Comparison of ENCODE assay signal across 16 cellular contexts in the genomic region with DNA sequence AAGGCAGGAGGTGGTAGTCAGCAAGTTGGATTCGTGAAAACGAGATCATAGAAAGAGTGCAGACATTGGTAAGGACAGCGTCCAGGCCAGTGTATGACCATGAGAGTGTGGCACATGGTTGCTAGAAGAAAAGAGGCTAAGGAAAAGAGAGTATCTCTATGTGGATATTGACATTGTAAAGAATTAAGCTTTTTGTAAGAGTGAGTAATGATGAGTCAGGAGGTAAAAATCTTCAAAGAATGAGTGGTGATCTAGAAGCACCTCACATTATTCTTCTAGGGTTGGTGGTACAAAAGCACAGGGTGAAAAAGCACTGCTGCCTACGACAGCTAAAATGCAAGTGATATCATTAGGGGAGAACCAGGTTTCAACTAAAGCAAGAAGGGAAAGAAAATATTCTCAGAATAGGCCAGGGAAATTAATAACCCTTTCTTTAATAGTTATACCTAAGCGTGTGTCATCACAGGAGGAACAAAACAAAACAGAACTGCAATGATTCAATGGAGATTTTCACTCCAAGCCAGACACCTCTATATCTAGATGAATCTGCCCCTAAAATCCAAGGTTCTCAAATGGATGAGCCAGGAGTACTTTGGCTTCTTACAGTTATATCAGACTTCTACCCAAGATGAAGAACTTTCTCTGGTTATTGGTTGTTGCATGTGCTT.
DNase-seq lines count a peak whose midpoint lies in the region; ATAC-seq, FAIRE-seq and TF ChIP-seq lines count a peak whose summit lies in the region.
"Had no signal": no experiment of that assay in that cellular context is flagged by ENCODE, and none has a peak within 500 bp of the region (broad histone marks: within the 10 kb centered on the region; RNA-seq: fewer than 3 reads in every experiment).

No MANE protein-coding gene starts in this region.

- no peak overlapping the region for H3K18ac ChIP-seq in H1 (ENCODE audit: extremely low read depth, low read length)
- H3K18ac ChIP-seq in mesendoderm (ENCODE audit: low read length) = no peak overlapping the region

- H2BK5ac ChIP-seq in H1 (ENCODE audit: low read depth, low read length) (no peak overlapping the region), mesendoderm (ENCODE audit: low read length) (no peak overlapping the region)

- no peak overlapping the region for H4K91ac ChIP-seq in H1 (replicated peaks; ENCODE audit: insufficient read length, low read length)

- no peak for TF ChIP-seq POLR2A in H1 (IDR thresholded peaks at IDR 0.05; ENCODE audit: control extremely low read depth in 1 of 2, low read depth in 2 of 2, low read length in 2 of 2)

- H3K4me3 ChIP-seq in H1 (ENCODE audit: extremely low read depth in 1 of 4, insufficient read depth in 2 of 4, low read depth in 3 of 4, low read length in 4 of 4) (no peak overlapping the region), mesendoderm (ENCODE audit: low read length) (no peak overlapping the region), upper lobe of right lung (no peak overlapping the region)
- no peak overlapping the region for H3K4me3 ChIP-seq in effector memory CD4-positive, alpha-beta T cell (ENCODE audit: insufficient read depth, low read depth, low read length, poor library complexity, severe bottlenecking)

- H3K36me3 ChIP-seq in H1 (ENCODE audit: control insufficient read depth in 2 of 4, insufficient read depth in 4 of 4, low read length in 3 of 4) (no peaks in the 10 kb centered on the region), mesendoderm (ENCODE audit: control insufficient read depth, insufficient read depth, low read length) (no peaks in the 10 kb centered on the region), upper lobe of right lung (no peaks in the 10 kb centered on the region)
- H3K36me3 ChIP-seq in effector memory CD4-positive, alpha-beta T cell (ENCODE audit: control insufficient read depth, insufficient read depth, low read length) = no peaks in the 10 kb centered on the region

- no peak overlapping the region for H4K5ac ChIP-seq in H1 (ENCODE audit: insufficient read length, low read depth, low read length)
- no peak overlapping the region for H4K5ac ChIP-seq in mesendoderm (ENCODE audit: low read length)

- H3K79me1 ChIP-seq in H1 (ENCODE audit: low read depth, low read length) (no peaks in the 10 kb centered on the region), mesendoderm (ENCODE audit: low read length) (no peaks in the 10 kb centered on the region)

- CTCF ChIA-PET in H1 (lab: Charles Lee; ENCODE audit: partially characterized antibody) = interaction anchor here (0.8 kb wide), 1 partner anchor 197 kb away, joined by 3 read pairs; no protein-coding TSS in a partner anchor

- no peaks in the 10 kb centered on the region for H3K4me1 ChIP-seq in H1 (replicated peaks in 1 of 4; ENCODE audit: control insufficient read depth in 3 of 4, insufficient read depth in 4 of 4, low read length in 3 of 4)
- no peaks in the 10 kb centered on the region for H3K4me1 ChIP-seq in mesendoderm (ENCODE audit: control insufficient read depth, low read depth, low read length)
- no peaks in the 10 kb centered on the region for H3K4me1 ChIP-seq in upper lobe of right lung
- no peaks in the 10 kb centered on the region for H3K4me1 ChIP-seq in effector memory CD4-positive, alpha-beta T cell (ENCODE audit: control insufficient read depth, insufficient read depth, low read length, poor library complexity, severe bottlenecking)

- ATAC-seq in HG03521 (IDR thresholded peaks at IDR 0.05; ENCODE audit: unreplicated experiment) = no peak
- no peak for ATAC-seq in upper lobe of right lung
- ATAC-seq: right cardiac atrium; stimulated activated naive CD8-positive, alpha-beta T cell treated with anti-CD3 and anti-CD28 coated beads, Interleukin-15, Interleukin-2, amounts not matched to agents 100 U/mL and 50 U/mL, for 24 hours had no signal

- no peak overlapping the region for H3K27ac ChIP-seq in H1 (ENCODE audit: low read depth, low read length)
- H3K27ac ChIP-seq in mesendoderm (ENCODE audit: low read depth, low read length) = no peak overlapping the region
- H3K27ac ChIP-seq in upper lobe of right lung = no peak overlapping the region
- no peak overlapping the region for H3K27ac ChIP-seq in effector memory CD4-positive, alpha-beta T cell (ENCODE audit: insufficient read depth, low read length, poor library complexity, severe bottlenecking)

- H3K23ac ChIP-seq in H1 (ENCODE audit: insufficient read length) = no peak overlapping the region
- no peak overlapping the region for H3K23ac ChIP-seq in mesendoderm (ENCODE audit: low read length)

- H3K14ac ChIP-seq in H1 (ENCODE audit: insufficient read length) = no peak overlapping the region

- DNase-seq in Caki2 (ENCODE audit: low read depth) (peak; percentile 73), M059J (ENCODE audit: low read depth) (peak; percentile 91), H1 (ENCODE audit: low read depth in 1 of 2, low spot score in 2 of 2) (no peak), mesendoderm (peak; percentile 28), upper lobe of right lung (no peak)
- no peak for DNase-seq in activated effector memory CD4-positive, alpha-beta T cell treated with Interleukin-2 at 50 U/mL for 16 hours
- DNase-seq in effector memory CD4-positive, alpha-beta T cell = no peak
- DNase-seq: activated CD4-positive, alpha-beta T cell treated with anti-CD3 and anti-CD28 coated beads for 4 hours; CD4-positive, CD25-positive, alpha-beta regulatory T cell; GF-D8; H7; NCI-H1048; NCI-H446 treated with DMSO at 0.1 percent for 48 hours; right cardiac atrium; stimulated activated naive CD8-positive, alpha-beta T cell treated with anti-CD3 and anti-CD28 coated beads, Interleukin-15, Interleukin-2, amounts not matched to agents 100 U/mL and 50 U/mL, for 24 hours had no signal

- H2BK12ac ChIP-seq in H1 (ENCODE audit: low read depth, low read length) = peak overlapping the region; percentile 93; the same call in 1 of the 2 replicates

- H3K79me2 ChIP-seq in H1 (ENCODE audit: control insufficient read depth in 1 of 2, insufficient read depth in 2 of 2, low read length in 2 of 2) (no peaks in the 10 kb centered on the region), mesendoderm (ENCODE audit: control insufficient read depth, insufficient read depth, low read length) (no peaks in the 10 kb centered on the region)

- TF ChIP-seq CTCF in H1 (IDR thresholded peaks at IDR 0.05; ENCODE audit: control extremely low read depth in 1 of 3, insufficient read depth in 1 of 3, low read depth in 1 of 3, low read length in 3 of 3) (no peak), upper lobe of right lung (IDR thresholded peaks at IDR 0.05) (no peak)

- in situ Hi-C loops in Caki2 (cut with HindIII; ENCODE audit: low pct_unique_long_range_greater_than_20kb, low sequenced_read_pairs) = no loop called here

- H3K4me2 ChIP-seq in H1 (ENCODE audit: insufficient read depth in 1 of 2, low read depth in 2 of 2, low read length in 2 of 2) = no peak overlapping the region
- no peak overlapping the region for H3K4me2 ChIP-seq in mesendoderm (ENCODE audit: low read length)

- no peak for FAIRE-seq in H1 (lab: Jason Lieb, UNC)

- no peak overlapping the region for H4K8ac ChIP-seq in H1 (ENCODE audit: extremely low read depth, insufficient read depth, low read length)
- no peak overlapping the region for H4K8ac ChIP-seq in mesendoderm (ENCODE audit: low read depth, low read length)

- no peaks in the 10 kb centered on the region for H3K23me2 ChIP-seq in H1 (ENCODE audit: low read depth, low read length)

- no peaks in the 10 kb centered on the region for H3K9me3 ChIP-seq in H1 (ENCODE audit: insufficient read depth in 2 of 2, low read depth in 1 of 2, low read length in 1 of 2)
- no peaks in the 10 kb centered on the region for H3K9me3 ChIP-seq in upper lobe of right lung
- H3K9me3 ChIP-seq in effector memory CD4-positive, alpha-beta T cell (ENCODE audit: control insufficient read depth, low read length) = no peaks in the 10 kb centered on the region

- intact Hi-C loops in upper lobe of right lung (cut with DNase I) = no loop called here

- no peak overlapping the region for H3K56ac ChIP-seq in H1 (replicated peaks; ENCODE audit: insufficient read length, low read depth, low read length)
- H3K56ac ChIP-seq in mesendoderm (ENCODE audit: low read length) = no peak overlapping the region

- H3K9ac ChIP-seq in H1 (replicated peaks in 1 of 4; ENCODE audit: extremely low read depth in 1 of 4, low read depth in 3 of 4, low read length in 3 of 4) = no peak overlapping the region
- no peak overlapping the region for H3K9ac ChIP-seq in mesendoderm (ENCODE audit: low read length)

- no peak overlapping the region; the same call in 1 of the 2 replicates for H2AK5ac ChIP-seq in H1 (ENCODE audit: low read depth, low read length)
- H2AK5ac ChIP-seq in mesendoderm (ENCODE audit: low read length) = no peak overlapping the region

- H3K4ac ChIP-seq in H1 (replicated peaks; ENCODE audit: insufficient read length, low read depth, low read length) = no peak overlapping the region
- H3K4ac ChIP-seq in mesendoderm (ENCODE audit: low read depth, low read length) = no peak overlapping the region

- H4K20me1 ChIP-seq in H1 (replicated peaks in 1 of 2; ENCODE audit: control insufficient read depth in 1 of 2, insufficient read depth in 2 of 2, low read length in 2 of 2) = no peaks in the 10 kb centered on the region

- POLR2A ChIA-PET in H1 (lab: Charles Lee; ENCODE audit: partially characterized antibody) = no interaction called here

- no peak overlapping the region for H2BK20ac ChIP-seq in H1 (ENCODE audit: low read length)

- no peak for TF ChIP-seq RAD21 in H1 (IDR thresholded peaks at IDR 0.05 in 1 of 2, conservative IDR thresholded peaks at IDR 0.05 in 1 of 2; ENCODE audit: low read depth in 2 of 2, low read length in 2 of 2)

- TF ChIP-seq EP300 in H1 (IDR thresholded peaks at IDR 0.05; ENCODE audit: borderline replicate concordance in 1 of 2, low read depth in 2 of 2, low read length in 2 of 2) = no peak

- WGBS in H1 (ENCODE audit: extremely low coverage in 1 of 2, insufficient coverage in 1 of 2, insufficient read length in 1 of 2, insufficient replicate concordance in 2 of 2, low coverage in 1 of 2, low lambda C conversion rate in 2 of 2, missing lambda C conversion rate in 1 of 2), 2 experiments = 87% methylated on average over 5 of the region's 5 CpGs; no CpG with 5 or more reads in 1 of the 2 experiments
- no CpG with 5 or more reads among the region's 5 CpGs for WGBS in mesendoderm (ENCODE audit: extremely low coverage, insufficient coverage, low lambda C conversion rate)

- H3K27me3 ChIP-seq in H1 (replicated peaks in 1 of 4; ENCODE audit: control insufficient read depth in 3 of 4, extremely low read depth in 1 of 4, insufficient read depth in 3 of 4, low read length in 3 of 4) (no peaks in the 10 kb centered on the region), mesendoderm (ENCODE audit: insufficient read depth, low read length, poor library complexity) (no peaks in the 10 kb centered on the region), upper lobe of right lung (no peaks in the 10 kb centered on the region)
- no peaks in the 10 kb centered on the region for H3K27me3 ChIP-seq in effector memory CD4-positive, alpha-beta T cell (replicated peaks; ENCODE audit: control insufficient read depth, insufficient read depth, low read length, poor library complexity, severe bottlenecking)

- no peak overlapping the region for H2BK120ac ChIP-seq in H1 (replicated peaks; ENCODE audit: low read depth, low read length)
- no peak overlapping the region for H2BK120ac ChIP-seq in mesendoderm (ENCODE audit: low read depth, low read length)

- H2BK15ac ChIP-seq in H1 (ENCODE audit: low read length) = peak overlapping the region; percentile 83
- H2BK15ac ChIP-seq in mesendoderm (replicated peaks; ENCODE audit: low read depth) = peak overlapping the region; percentile 36

- H2AFZ ChIP-seq in H1 (ENCODE audit: low read length) = no peak overlapping the region

Comparison
In these comparisons a context has a peak if more than half of its experiments do, and no peak if none do; other contexts are left out.
1. DNase-seq: peak in Caki2 (single experiment), M059J (single experiment) and mesendoderm (single experiment); none in H1 (0 of 2), upper lobe of right lung (single experiment), activated effector memory CD4-positive, alpha-beta T cell treated with Interleukin-2 at 50 U/mL for 16 hours (single experiment) and effector memory CD4-positive, alpha-beta T cell (0 of 3).